1 cellular context compared by ENCODE assay signal in genomic region chr18:55119434-55119833, GRCh38.
A peak's percentile ranks its signal among the peaks of the same experiment; 100 is the strongest.
TF ChIP-seq lines count a peak whose summit lies in the region.

No MANE protein-coding gene starts in this region.

TF ChIP-seq in K562, 482 proteins besides CTCF, POLR2A, EP300 and RAD21 (continued from another document and continues in another):
- TF ChIP-seq CLOCK (CRISPR knock-in tag; IDR thresholded peaks at IDR 0.05; ENCODE audit: borderline replicate concordance), result no peak
- no peak for TF ChIP-seq GTF2A2 (tag; IDR thresholded peaks at IDR 0.05)
- no peak for TF ChIP-seq ZFP91 (CRISPR knock-in tag; IDR thresholded peaks at IDR 0.05)
- no peak for TF ChIP-seq ZNF512 (tag; IDR thresholded peaks at IDR 0.05)
- no peak; the same call in 1 of the 2 replicates for TF ChIP-seq MAFK (IDR thresholded peaks at IDR 0.05; ENCODE audit: low read length)
- TF ChIP-seq ZNF318 (IDR thresholded peaks at IDR 0.05; ENCODE audit: borderline replicate concordance in 1 of 2, low read depth in 1 of 2), result no peak
- TF ChIP-seq NR2C2 (CRISPR knock-in tag; IDR thresholded peaks at IDR 0.05), result no peak
- TF ChIP-seq NR2C2 (tag; IDR thresholded peaks at IDR 0.05), result peak; percentile 57
- no peak for TF ChIP-seq MBD1 (CRISPR knock-in tag; IDR thresholded peaks at IDR 0.05)
- peak; percentile 38; the same call in 1 of the 2 replicates for TF ChIP-seq EGR1 (conservative IDR thresholded peaks at IDR 0.05)
- peak; percentile 29; the same call in 1 of the 2 replicates for TF ChIP-seq JUND (IDR thresholded peaks at IDR 0.05; ENCODE audit: borderline replicate concordance, low read depth, low read length)
- TF ChIP-seq JUND (tag; IDR thresholded peaks at IDR 0.05; ENCODE audit: borderline replicate concordance, low read depth, low read length), result no peak; the same call in 2 of the 3 replicates
- TF ChIP-seq HNRNPK (IDR thresholded peaks at IDR 0.05; ENCODE audit: low read depth, low read length, poor library complexity, severe bottlenecking), result no peak
- TF ChIP-seq ADNP (tag; IDR thresholded peaks at IDR 0.05), result no peak
- TF ChIP-seq ZNF592 (IDR thresholded peaks at IDR 0.05), result no peak
- no peak for TF ChIP-seq MCM2 (IDR thresholded peaks at IDR 0.05; ENCODE audit: low read depth)
- no peak for TF ChIP-seq RFX1 (IDR thresholded peaks at IDR 0.05)
- no peak for TF ChIP-seq XRCC5 (IDR thresholded peaks at IDR 0.05; ENCODE audit: low read depth, low read length)
- no peak for TF ChIP-seq SRSF3 (IDR thresholded peaks at IDR 0.05; ENCODE audit: insufficient read depth, low read length)
- TF ChIP-seq HDAC6 (IDR thresholded peaks at IDR 0.05; ENCODE audit: low read depth, low read length), result no peak
- TF ChIP-seq ZBTB7A (IDR thresholded peaks at IDR 0.05; ENCODE audit: borderline replicate concordance, control insufficient read depth, low read depth, low read length), result no peak
- TF ChIP-seq SAFB (IDR thresholded peaks at IDR 0.05; ENCODE audit: borderline replicate concordance, low read depth, low read length), result no peak
- TF ChIP-seq ZNF518B (CRISPR knock-in tag; IDR thresholded peaks at IDR 0.05), result no peak
- no peak for TF ChIP-seq NR4A1 (CRISPR knock-in tag; IDR thresholded peaks at IDR 0.05)
- TF ChIP-seq NR4A1 (tag; IDR thresholded peaks at IDR 0.05), result no peak
- TF ChIP-seq ZNF134 (CRISPR knock-in tag; conservative IDR thresholded peaks at IDR 0.05), result no peak
- no peak for TF ChIP-seq BRD4 (IDR thresholded peaks at IDR 0.05)
- TF ChIP-seq RCOR1 (IDR thresholded peaks at IDR 0.05; ENCODE audit: borderline replicate concordance in 1 of 2, low read depth in 2 of 2, low read length in 2 of 2), result peak; percentile 19 to 86; a peak in 3 of 4 replicates
- TF ChIP-seq LEF1 (IDR thresholded peaks at IDR 0.05), result peak; percentile 26; the same call in 1 of the 2 replicates
- TF ChIP-seq MYC (IDR thresholded peaks at IDR 0.05; ENCODE audit: low read depth, low read length), result no peak
- no peak for TF ChIP-seq MYC (CRISPR knock-in tag; IDR thresholded peaks at IDR 0.05; ENCODE audit: borderline replicate concordance, low read depth)
- TF ChIP-seq TCF3 (CRISPR knock-in tag; IDR thresholded peaks at IDR 0.05), result peak; percentile 86
